Comparison of ENCODE assay signal across 6 cellular contexts in the genomic region with DNA sequence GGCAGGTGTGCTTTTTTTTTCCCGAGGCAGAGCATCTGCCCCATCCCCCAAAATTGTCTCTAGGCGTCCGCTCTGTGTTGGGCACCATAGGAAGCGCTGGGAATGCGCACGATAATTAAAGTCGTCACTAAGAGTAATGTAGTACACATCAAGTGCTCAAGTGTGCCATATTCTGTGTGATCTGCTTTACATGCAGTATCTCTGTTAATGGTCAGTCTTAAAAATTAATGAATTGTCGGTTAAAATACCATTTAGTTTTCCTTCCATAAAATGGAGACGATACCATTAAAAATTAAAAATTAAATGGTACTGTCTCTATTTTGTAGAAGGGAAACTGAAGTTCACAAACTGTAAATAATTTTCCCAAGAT.
DNase-seq lines count a peak whose midpoint lies in the region; ATAC-seq and TF ChIP-seq lines count a peak whose summit lies in the region.

No MANE protein-coding gene starts in this region.

- peak overlapping the region; percentile 97 for H3K4me3 ChIP-seq in choroid plexus epithelial cell (ENCODE audit: low read depth, low read length)
- peak overlapping the region; percentile 94 for H3K4me3 ChIP-seq in parathyroid adenoma (ENCODE audit: low read depth, low read length)

- H3K9ac ChIP-seq in parathyroid adenoma: peak overlapping the region; percentile 4

- H2AFZ ChIP-seq in parathyroid adenoma: peak overlapping the region; percentile 93

- H3K27me3 ChIP-seq in parathyroid adenoma (ENCODE audit: control insufficient read depth, insufficient read depth, low read length): no peaks in the 10 kb centered on the region

- DNase-seq in choroid plexus epithelial cell (ENCODE audit: low read depth) (no peak), NCI-H2081 (lab: John Stamatoyannopoulos, UW) (no peak), glomerular visceral epithelial cell (ENCODE audit: extremely low spot score) (no peak)

- peaks cover 17% of the 10 kb centered on the region for H3K79me2 ChIP-seq in parathyroid adenoma

- H3K4me1 ChIP-seq in parathyroid adenoma: peaks cover 4% of the 10 kb centered on the region

- H3K36me3 ChIP-seq in parathyroid adenoma (ENCODE audit: control insufficient read depth, insufficient read depth, low read length): no peaks in the 10 kb centered on the region

- TF ChIP-seq CTCF in choroid plexus epithelial cell (conservative IDR thresholded peaks at IDR 0.05; ENCODE audit: low read depth, low read length) (no peak), parathyroid adenoma (IDR thresholded peaks at IDR 0.05) (no peak)

- peak overlapping the region; percentile 89 for H3K27ac ChIP-seq in parathyroid adenoma

- H3K4me2 ChIP-seq in parathyroid adenoma (ENCODE audit: low read length): peak overlapping the region; percentile 89

- no peaks in the 10 kb centered on the region for H3K9me3 ChIP-seq in parathyroid adenoma (ENCODE audit: control insufficient read depth, low read length)

- peak; percentile 14 for ATAC-seq in GM18499 (IDR thresholded peaks at IDR 0.05; ENCODE audit: insufficient read depth, unreplicated experiment)
- peak; percentile 20 for ATAC-seq in HG03095 (IDR thresholded peaks at IDR 0.05; ENCODE audit: unreplicated experiment)
